In the genomic region with DNA sequence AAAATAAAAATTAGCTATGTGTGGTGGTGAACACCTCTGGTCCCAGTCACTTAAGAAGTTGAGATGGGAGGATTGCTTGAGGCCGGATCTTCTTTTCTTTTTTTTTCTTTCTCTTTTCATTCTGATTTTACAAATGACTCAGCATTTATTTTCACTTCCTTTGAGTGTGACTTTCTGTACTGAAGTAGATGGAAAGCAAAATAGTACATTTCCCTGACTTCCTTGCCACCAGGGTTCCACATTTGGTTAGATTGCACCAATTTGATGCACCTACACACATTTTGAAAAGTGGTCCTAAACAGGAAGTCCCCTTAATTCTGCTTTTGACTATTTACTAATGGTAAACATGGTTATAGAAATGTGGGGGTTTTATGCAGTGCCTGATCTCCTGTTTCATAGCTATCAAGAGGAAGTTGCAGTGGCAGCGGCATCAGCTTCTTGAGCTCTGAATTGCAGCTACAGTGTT, we compare ENCODE assay signal across 8 cellular contexts. TPM values are rescaled to one million over a fixed set of nuclear protein-coding genes. Genes with fewer than 3 reads are reported as not detected.
DNase-seq lines count a peak whose midpoint lies in the region; ATAC-seq, FAIRE-seq and TF ChIP-seq lines count a peak whose summit lies in the region.

No MANE protein-coding gene starts in this region.

- H4K20me1 ChIP-seq in astrocyte (ENCODE audit: insufficient read depth, low read length) = no peaks in the 10 kb centered on the region

- H2AFZ ChIP-seq in astrocyte (ENCODE audit: low read depth, low read length) = no peak overlapping the region

- DNase-seq in GM12892 (ENCODE audit: insufficient read length) (peak; percentile 7), astrocyte (ENCODE audit: low read depth) (no peak), OCI-M2 (lab: John Stamatoyannopoulos, UW; ENCODE audit: unreplicated experiment) (no peak), SW 1271 (lab: John Stamatoyannopoulos, UW) (no peak), NCI-H1436 (lab: John Stamatoyannopoulos, UW) (no peak), omental fat pad (ENCODE audit: low spot score) (no peak)

- H3K4me3 Mint-ChIP-seq in astrocyte (ENCODE audit: unreplicated experiment) = no peak overlapping the region

- H3K9me3 ChIP-seq in astrocyte (ENCODE audit: insufficient read depth, low read depth, low read length) = no peaks in the 10 kb centered on the region

- TF ChIP-seq CTCF in astrocyte (IDR thresholded peaks at IDR 0.05; ENCODE audit: insufficient read depth, low read depth, low read length) (no peak), omental fat pad (IDR thresholded peaks at IDR 0.05) (no peak)

- H3K9me3 Mint-ChIP-seq in astrocyte (ENCODE audit: unreplicated experiment) = no peaks in the 10 kb centered on the region

- no peak overlapping the region for H3K9ac ChIP-seq in astrocyte (ENCODE audit: low read length)

- no peak for TF ChIP-seq POLR2A in GM12892 (IDR thresholded peaks at IDR 0.05; ENCODE audit: low read depth, low read length)

- H3K27ac ChIP-seq in astrocyte (ENCODE audit: low read depth, low read length) = no peak overlapping the region

- peak; percentile 90 for ATAC-seq in GM21515 (IDR thresholded peaks at IDR 0.05; ENCODE audit: unreplicated experiment)
- peak; percentile 85 for ATAC-seq in HG03575 (IDR thresholded peaks at IDR 0.05; ENCODE audit: extremely low read depth, insufficient number of reproducible peaks, low FRiP score, unreplicated experiment)
- ATAC-seq in omental fat pad (ENCODE audit: low FRiP score) = no peak

- H3K36me3 Mint-ChIP-seq in astrocyte (ENCODE audit: low read depth, unreplicated experiment) = no peaks in the 10 kb centered on the region

- no peaks in the 10 kb centered on the region for H3K79me2 ChIP-seq in astrocyte (ENCODE audit: insufficient read depth, low read length)

- H3K27ac Mint-ChIP-seq in astrocyte (ENCODE audit: unreplicated experiment) = peak overlapping the region; percentile 5

- no peaks in the 10 kb centered on the region for H3K4me1 ChIP-seq in astrocyte (ENCODE audit: insufficient read depth, low read length)

- H3K4me2 ChIP-seq in astrocyte (ENCODE audit: low read length) = no peak overlapping the region

- H3K4me3 ChIP-seq in astrocyte (ENCODE audit: insufficient read depth, low read depth, low read length) = no peak overlapping the region

- no peaks in the 10 kb centered on the region for H3K36me3 ChIP-seq in astrocyte (ENCODE audit: insufficient read depth, low read length)

- H3K27me3 Mint-ChIP-seq in astrocyte (ENCODE audit: low read depth, unreplicated experiment) = no peaks in the 10 kb centered on the region

- FAIRE-seq in GM12892 (lab: Jason Lieb, UNC) (peak; percentile 62), astrocyte (lab: Jason Lieb, UNC) (no peak)

- H3K27me3 ChIP-seq in astrocyte (ENCODE audit: insufficient read depth, low read length) = peaks cover 6% of the 10 kb centered on the region

- H3K4me1 Mint-ChIP-seq in astrocyte (ENCODE audit: low read depth, unreplicated experiment) = peaks cover 7% of the 10 kb centered on the region

RNA-seq across cellular contexts. Expression of a gene that starts 13.0 kb away (rescaled TPM):
- 10.2 TPM for polyA plus RNA-seq in GM12892 (2012; ENCODE audit: missing spikeins)
- 20.9 and 21.8 TPM in 2 replicates for total RNA-seq in astrocyte
- 10 to 100 TPM; 27.4 to 61.0 (median 34.8) TPM for total RNA-seq in omental fat pad

RNA-seq across cellular contexts. Expression of a gene that starts 35.3 kb away (rescaled TPM):
- not detected for polyA plus RNA-seq in GM12892 (2012; ENCODE audit: missing spikeins)
- total RNA-seq in astrocyte (0.26 TPM in 1 of 2 replicates, not detected in the other), omental fat pad (1 to 10 TPM in 2 of 4 donors, under 1 TPM in 1, not detected in 1; 0.95 to 3.5 (median 1.3) TPM)
